In the genomic region with DNA sequence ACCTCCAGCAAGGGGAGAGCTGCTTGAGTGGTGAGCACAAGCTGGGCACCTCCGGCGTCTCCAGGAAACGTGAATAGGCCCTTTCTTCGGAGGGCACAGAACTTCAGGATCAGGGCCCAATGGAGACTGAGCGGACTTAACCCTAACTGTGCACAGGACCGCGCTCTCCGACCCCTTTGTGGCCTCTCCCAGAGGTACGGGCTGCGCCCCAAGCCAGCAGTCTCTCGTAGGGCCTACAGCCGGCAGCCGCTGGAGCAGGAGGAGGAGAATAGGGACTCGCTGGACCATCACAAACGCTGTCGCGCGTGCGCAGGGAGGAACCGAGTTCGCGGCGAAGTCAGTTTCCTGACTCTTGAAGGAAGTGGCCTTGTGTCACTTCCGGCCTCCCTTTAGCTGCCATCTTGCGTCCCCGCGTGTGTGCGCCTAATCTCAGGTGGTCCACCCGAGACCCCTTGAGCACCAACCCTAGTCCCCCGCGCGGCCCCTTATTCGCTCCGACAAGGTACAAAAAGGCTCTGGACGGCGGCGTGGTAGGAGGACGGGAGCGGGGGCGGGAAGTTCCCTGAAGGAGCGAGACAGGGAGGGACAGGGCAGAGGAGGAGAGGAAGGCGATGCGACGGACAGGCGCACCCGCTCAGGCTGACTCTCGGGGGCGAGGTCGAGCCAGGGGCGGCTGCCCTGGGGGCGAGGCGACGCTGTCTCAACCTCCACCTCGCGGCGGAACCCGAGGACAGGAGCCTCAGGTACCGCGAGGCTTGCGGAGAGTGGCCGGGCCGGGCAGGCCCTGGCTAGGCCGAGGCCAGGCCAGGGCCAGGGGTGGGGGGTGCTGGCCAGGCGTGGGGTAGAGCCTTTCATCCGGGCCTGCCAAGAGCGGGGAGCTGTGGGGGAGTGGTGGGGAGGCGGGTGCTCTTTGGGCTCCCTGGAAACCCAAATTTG, we compare ENCODE assay signal across 1 cellular context.
A peak's percentile ranks its signal among the peaks of the same experiment; 100 is the strongest.
TF ChIP-seq lines count a peak whose summit lies in the region.

TSS of gene BTF3 (plus strand) at position 386 of the 936 bp plus-strand sequence. CDS start at position 612, 226 bp downstream.

TF ChIP-seq in GM12878, 131 proteins besides CTCF, POLR2A, EP300 and RAD21 (continued from another document and continues in another):
- TF ChIP-seq E4F1 (IDR thresholded peaks at IDR 0.05; ENCODE audit: borderline replicate concordance, partially characterized antibody) (peak; percentile 56), RFX5 (IDR thresholded peaks at IDR 0.05; ENCODE audit: low read depth, low read length) (peak; percentile 22; the same call in 1 of the 2 replicates), GABPA (IDR thresholded peaks at IDR 0.05; ENCODE audit: low read depth) (peak; percentile 92), GATAD2B (conservative IDR thresholded peaks at IDR 0.05; ENCODE audit: low read depth) (peak; percentile 51), MXI1 (IDR thresholded peaks at IDR 0.05; ENCODE audit: low read depth, low read length) (peak; percentile 76), RAD51 (IDR thresholded peaks at IDR 0.05) (no peak), CEBPB (IDR thresholded peaks at IDR 0.05; ENCODE audit: borderline replicate concordance in 1 of 2, low read depth in 2 of 2, low read length in 2 of 2) (no peak), SMC3 (IDR thresholded peaks at IDR 0.05; ENCODE audit: borderline replicate concordance, low read length) (no peak), ZNF687 (IDR thresholded peaks at IDR 0.05) (peak; percentile 47; the same call in 1 of the 2 replicates), RCOR1 (conservative IDR thresholded peaks at IDR 0.05; ENCODE audit: low read depth, low read length) (0 out of 2 replicates have a peak, but pooled peaks have one; percentile 25), CREB1 (IDR thresholded peaks at IDR 0.05; ENCODE audit: low read depth) (peak; percentile 80), IRF4 (IDR thresholded peaks at IDR 0.05; ENCODE audit: low read depth, low read length) (no peak), YY1 (IDR thresholded peaks at IDR 0.05; ENCODE audit: low read depth, low read length) (peak; percentile 94), POU2F2 (IDR thresholded peaks at IDR 0.05; ENCODE audit: borderline replicate concordance, low read depth, low read length) (no peak; the same call in 2 of the 3 replicates), MEF2B (IDR thresholded peaks at IDR 0.05; ENCODE audit: partially characterized antibody, poor library complexity, severe bottlenecking) (peak; percentile 41), RUNX3 (IDR thresholded peaks at IDR 0.05; ENCODE audit: low read length) (peak; percentile 29; the same call in 1 of the 2 replicates), ASH2L (IDR thresholded peaks at IDR 0.05; ENCODE audit: borderline replicate concordance, low read depth) (0 out of 2 replicates have a peak, but pooled peaks have one; percentile 15), PML (IDR thresholded peaks at IDR 0.05; ENCODE audit: low read length) (peak; percentile 56; the same call in 1 of the 2 replicates), WRNIP1 (IDR thresholded peaks at IDR 0.05; ENCODE audit: borderline replicate concordance, low read depth, low read length) (no peak), SPI1 (IDR thresholded peaks at IDR 0.05; ENCODE audit: borderline replicate concordance, insufficient read depth, low read depth, low read length) (peak; percentile 55; the same call in 1 of the 2 replicates), FOXK2 (IDR thresholded peaks at IDR 0.05) (no peak), NR2C2 (IDR thresholded peaks at IDR 0.05; ENCODE audit: borderline replicate concordance, control insufficient read depth, insufficient read length, low read depth) (no peak), PAX5 (IDR thresholded peaks at IDR 0.05; ENCODE audit: borderline replicate concordance, low read depth, low read length) (peak; percentile 86), CREM (IDR thresholded peaks at IDR 0.05; ENCODE audit: low read depth) (peak; percentile 72; the same call in 1 of the 2 replicates), EED (IDR thresholded peaks at IDR 0.05; ENCODE audit: low read depth) (0 out of 2 replicates have a peak, but pooled peaks have one; percentile 45), ETV6 (conservative IDR thresholded peaks at IDR 0.05 in 1 of 2, IDR thresholded peaks at IDR 0.05 in 1 of 2; ENCODE audit: borderline replicate concordance in 1 of 2, low read depth in 1 of 2) (peak in 1 of 2 experiments; percentile 64; a peak in 1 of 4 replicates), PAX8 (IDR thresholded peaks at IDR 0.05) (no peak), HSF1 (IDR thresholded peaks at IDR 0.05; ENCODE audit: low read depth, low read length) (no peak), TCF7 (IDR thresholded peaks at IDR 0.05; ENCODE audit: borderline replicate concordance) (no peak), SUPT20H (IDR thresholded peaks at IDR 0.05; ENCODE audit: borderline replicate concordance, control insufficient read depth, low read depth, low read length) (no peak), NRF1 (conservative IDR thresholded peaks at IDR 0.05; ENCODE audit: low read depth, low read length) (peak; percentile 96), MTA3 (IDR thresholded peaks at IDR 0.05; ENCODE audit: borderline replicate concordance, low read length) (no peak; the same call in 1 of the 2 replicates), ESRRA (IDR thresholded peaks at IDR 0.05; ENCODE audit: low read length) (0 out of 2 replicates have a peak, but pooled peaks have one; percentile 20)
- TF ChIP-seq, protein P1, sequence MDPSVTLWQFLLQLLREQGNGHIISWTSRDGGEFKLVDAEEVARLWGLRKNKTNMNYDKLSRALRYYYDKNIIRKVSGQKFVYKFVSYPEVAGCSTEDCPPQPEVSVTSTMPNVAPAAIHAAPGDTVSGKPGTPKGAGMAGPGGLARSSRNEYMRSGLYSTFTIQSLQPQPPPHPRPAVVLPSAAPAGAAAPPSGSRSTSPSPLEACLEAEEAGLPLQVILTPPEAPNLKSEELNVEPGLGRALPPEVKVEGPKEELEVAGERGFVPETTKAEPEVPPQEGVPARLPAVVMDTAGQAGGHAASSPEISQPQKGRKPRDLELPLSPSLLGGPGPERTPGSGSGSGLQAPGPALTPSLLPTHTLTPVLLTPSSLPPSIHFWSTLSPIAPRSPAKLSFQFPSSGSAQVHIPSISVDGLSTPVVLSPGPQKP (IDR thresholded peaks at IDR 0.05; ENCODE audit: low read depth, low read length): peak; percentile 55
- TF ChIP-seq, protein P2, sequence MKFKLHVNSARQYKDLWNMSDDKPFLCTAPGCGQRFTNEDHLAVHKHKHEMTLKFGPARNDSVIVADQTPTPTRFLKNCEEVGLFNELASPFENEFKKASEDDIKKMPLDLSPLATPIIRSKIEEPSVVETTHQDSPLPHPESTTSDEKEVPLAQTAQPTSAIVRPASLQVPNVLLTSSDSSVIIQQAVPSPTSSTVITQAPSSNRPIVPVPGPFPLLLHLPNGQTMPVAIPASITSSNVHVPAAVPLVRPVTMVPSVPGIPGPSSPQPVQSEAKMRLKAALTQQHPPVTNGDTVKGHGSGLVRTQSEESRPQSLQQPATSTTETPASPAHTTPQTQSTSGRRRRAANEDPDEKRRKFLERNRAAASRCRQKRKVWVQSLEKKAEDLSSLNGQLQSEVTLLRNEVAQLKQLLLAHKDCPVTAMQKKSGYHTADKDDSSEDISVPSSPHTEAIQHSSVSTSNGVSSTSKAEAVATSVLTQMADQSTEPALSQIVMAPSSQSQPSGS (IDR thresholded peaks at IDR 0.05; ENCODE audit: low read length): no peak
- TF ChIP-seq, protein P3, sequence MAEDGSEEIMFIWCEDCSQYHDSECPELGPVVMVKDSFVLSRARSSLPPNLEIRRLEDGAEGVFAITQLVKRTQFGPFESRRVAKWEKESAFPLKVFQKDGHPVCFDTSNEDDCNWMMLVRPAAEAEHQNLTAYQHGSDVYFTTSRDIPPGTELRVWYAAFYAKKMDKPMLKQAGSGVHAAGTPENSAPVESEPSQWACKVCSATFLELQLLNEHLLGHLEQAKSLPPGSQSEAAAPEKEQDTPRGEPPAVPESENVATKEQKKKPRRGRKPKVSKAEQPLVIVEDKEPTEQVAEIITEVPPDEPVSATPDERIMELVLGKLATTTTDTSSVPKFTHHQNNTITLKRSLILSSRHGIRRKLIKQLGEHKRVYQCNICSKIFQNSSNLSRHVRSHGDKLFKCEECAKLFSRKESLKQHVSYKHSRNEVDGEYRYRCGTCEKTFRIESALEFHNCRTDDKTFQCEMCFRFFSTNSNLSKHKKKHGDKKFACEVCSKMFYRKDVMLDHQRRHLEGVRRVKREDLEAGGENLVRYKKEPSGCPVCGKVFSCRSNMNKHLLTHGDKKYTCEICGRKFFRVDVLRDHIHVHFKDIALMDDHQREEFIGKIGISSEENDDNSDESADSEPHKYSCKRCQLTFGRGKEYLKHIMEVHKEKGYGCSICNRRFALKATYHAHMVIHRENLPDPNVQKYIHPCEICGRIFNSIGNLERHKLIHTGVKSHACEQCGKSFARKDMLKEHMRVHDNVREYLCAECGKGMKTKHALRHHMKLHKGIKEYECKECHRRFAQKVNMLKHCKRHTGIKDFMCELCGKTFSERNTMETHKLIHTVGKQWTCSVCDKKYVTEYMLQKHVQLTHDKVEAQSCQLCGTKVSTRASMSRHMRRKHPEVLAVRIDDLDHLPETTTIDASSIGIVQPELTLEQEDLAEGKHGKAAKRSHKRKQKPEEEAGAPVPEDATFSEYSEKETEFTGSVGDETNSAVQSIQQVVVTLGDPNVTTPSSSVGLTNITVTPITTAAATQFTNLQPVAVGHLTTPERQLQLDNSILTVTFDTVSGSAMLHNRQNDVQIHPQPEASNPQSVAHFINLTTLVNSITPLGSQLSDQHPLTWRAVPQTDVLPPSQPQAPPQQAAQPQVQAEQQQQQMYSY (CRISPR knock-in tag; IDR thresholded peaks at IDR 0.05): no peak
